Comparison of ENCODE assay signal across 16 cellular contexts in genomic region chr1:223289621-223290020, GRCh38.
DNase-seq lines count a peak whose midpoint lies in the region; ATAC-seq and TF ChIP-seq lines count a peak whose summit lies in the region.
"Had no signal": no experiment of that assay in that cellular context is flagged by ENCODE, and none has a peak within 500 bp of the region (broad histone marks: within the 10 kb centered on the region; RNA-seq: fewer than 3 reads in every experiment).

No MANE protein-coding gene starts in this region.

- no peak for TF ChIP-seq POLR2A in HCT116 (IDR thresholded peaks at IDR 0.05; ENCODE audit: borderline replicate concordance, extremely low read depth, insufficient read depth, insufficient read length)

- no peak for TF ChIP-seq RAD21 in HCT116 (IDR thresholded peaks at IDR 0.05; ENCODE audit: low read depth)

- H4K20me1 ChIP-seq in HCT116 (ENCODE audit: insufficient read depth) (no peaks in the 10 kb centered on the region), Loucy (ENCODE audit: insufficient read depth, low read length, poor library complexity, severe bottlenecking) (no peaks in the 10 kb centered on the region), mammary epithelial cell (ENCODE audit: insufficient read depth, low read length) (no peaks in the 10 kb centered on the region)

- H3K9ac ChIP-seq in HCT116 (ENCODE audit: low read length) (no peak overlapping the region), Loucy (ENCODE audit: low read depth, low read length, poor library complexity, severe bottlenecking) (no peak overlapping the region), mammary epithelial cell (ENCODE audit: insufficient read depth, low read length) (no peak overlapping the region)

- in situ Hi-C loops in mammary epithelial cell (cut with MboI; ENCODE audit: low sequenced_read_pairs in 2 of 2): no loop called here

- DNase-seq in HCT116 (ENCODE audit: low read depth, low spot score): no peak
- peak; percentile 27 for DNase-seq in mammary epithelial cell
- no peak for DNase-seq in left lobe of liver (ENCODE audit: low spot score)
- no peak for DNase-seq in psoas muscle
- no peak for DNase-seq in NOMO-1 treated with DMSO at 0.1 percent for 48 hours (lab: John Stamatoyannopoulos, UW; ENCODE audit: unreplicated experiment)
- no peak for DNase-seq in GM03348 (ENCODE audit: low spot score)
- DNase-seq: C1 segment of cervical spinal cord; Calu3; CD4-positive, alpha-beta T cell; DMS 273 treated with DMSO at 0.1 percent for 48 hours; DND-41; GDM1; H7 had no signal

- no peak overlapping the region for H2AFZ ChIP-seq in HCT116 (ENCODE audit: low read depth, low read length, poor library complexity, severe bottlenecking)
- H2AFZ ChIP-seq in Loucy (ENCODE audit: low read length): 0 out of 2 replicates have a peak overlapping the region, but pooled peaks have one; percentile 44
- H2AFZ ChIP-seq in mammary epithelial cell (ENCODE audit: low read depth, low read length): no peak overlapping the region
- H2AFZ ChIP-seq: GM23338 had no signal

- H3K9me2 ChIP-seq in HCT116 (ENCODE audit: insufficient read depth) (no peaks in the 10 kb centered on the region), Loucy (replicated peaks; ENCODE audit: low read depth, low read length) (no peaks in the 10 kb centered on the region)

- POLR2A ChIA-PET in HCT116 (lab: Charles Lee): no interaction called here

- H3K9me3 ChIP-seq in HCT116 (ENCODE audit: control insufficient read depth in 1 of 2, insufficient read depth in 1 of 2, low read depth in 1 of 2, low read length in 2 of 2): no peaks in the 10 kb centered on the region
- H3K9me3 ChIP-seq in Loucy (ENCODE audit: insufficient read depth, low read depth, low read length): no peaks in the 10 kb centered on the region
- H3K9me3 ChIP-seq in mammary epithelial cell (replicated peaks; ENCODE audit: insufficient read depth, low read length): no peaks in the 10 kb centered on the region
- no peaks in the 10 kb centered on the region for H3K9me3 ChIP-seq in psoas muscle

- H3K27me3 ChIP-seq in HCT116 (ENCODE audit: insufficient read depth, low read length): peaks cover 24% of the 10 kb centered on the region; the same call in 1 of the 2 replicates
- H3K27me3 ChIP-seq in Loucy (ENCODE audit: insufficient read depth, low read length, poor library complexity, severe bottlenecking): no peaks in the 10 kb centered on the region
- H3K27me3 ChIP-seq in mammary epithelial cell (ENCODE audit: insufficient read depth, low read length): no peaks in the 10 kb centered on the region
- H3K27me3 ChIP-seq in psoas muscle (ENCODE audit: insufficient read depth in 3 of 3, low read length in 2 of 3): peaks cover 0 to 4% (median 2%) of the 10 kb centered on the region in 3 donors

- H3F3A ChIP-seq in Loucy (ENCODE audit: low read depth): no peaks in the 10 kb centered on the region

- RAD21 ChIA-PET in HCT116 (lab: Charles Lee; ENCODE audit: low non-redundant PET in 1 of 2, low total read pairs in 2 of 2, uncharacterized antibody in 2 of 2, unreplicated experiment in 2 of 2): no interaction called here

- intact Hi-C loops in HCT116 (cut with micrococcal nuclease) (no loop called here), mammary epithelial cell (cut with micrococcal nuclease) (no loop called here), psoas muscle (cut with DNase I) (no loop called here)

- WGBS in mammary epithelial cell (ENCODE audit: low coverage, missing lambda C conversion rate): 92% methylated on average over 3 of the region's 3 CpGs
- 87 to 94% (median 87%) methylated on average over 3 of the region's 3 CpGs for WGBS in psoas muscle, 3 donors

- ATAC-seq in HCT116: no peak
- ATAC-seq in left lobe of liver: peak; percentile 61
- no peak for ATAC-seq in psoas muscle
- ATAC-seq in GM19351 (IDR thresholded peaks at IDR 0.05; ENCODE audit: unreplicated experiment): no peak
- ATAC-seq: GM23338 had no signal

- H3K79me2 ChIP-seq in HCT116 (ENCODE audit: insufficient read depth, low read length): no peaks in the 10 kb centered on the region
- no peaks in the 10 kb centered on the region for H3K79me2 ChIP-seq in Loucy (ENCODE audit: insufficient read depth, low read length)
- no peaks in the 10 kb centered on the region for H3K79me2 ChIP-seq in mammary epithelial cell (ENCODE audit: insufficient read depth, low read length)

- H3K4me1 ChIP-seq in HCT116 (ENCODE audit: control insufficient read depth in 1 of 2, insufficient read depth in 2 of 2, low read length in 2 of 2): no peaks in the 10 kb centered on the region
- H3K4me1 ChIP-seq in Loucy (ENCODE audit: insufficient read depth, low read length, poor library complexity, severe bottlenecking): peaks cover 10% of the 10 kb centered on the region
- no peaks in the 10 kb centered on the region for H3K4me1 ChIP-seq in mammary epithelial cell (ENCODE audit: insufficient read depth, low read length)
- H3K4me1 ChIP-seq in psoas muscle: no peaks in the 10 kb centered on the region

- dilution Hi-C loops in mammary epithelial cell (cut with HindIII; ENCODE audit: low sequenced_read_pairs): no loop called here

- H3K4me2 ChIP-seq in HCT116 (ENCODE audit: low read length) (no peak overlapping the region), Loucy (ENCODE audit: low read depth, low read length, poor library complexity, severe bottlenecking) (peak overlapping the region; percentile 41), mammary epithelial cell (ENCODE audit: insufficient read depth, low read depth, low read length) (no peak overlapping the region)
- H3K4me2 ChIP-seq: GM23338 had no signal

- no peak overlapping the region for H3K4me3 ChIP-seq in HCT116 (replicated peaks in 1 of 2; ENCODE audit: low read depth in 1 of 2, low read length in 2 of 2)
- H3K4me3 ChIP-seq in Loucy (ENCODE audit: low read length, poor library complexity, severe bottlenecking): no peak overlapping the region
- H3K4me3 ChIP-seq in mammary epithelial cell (replicated peaks in 1 of 3; ENCODE audit: insufficient read depth in 1 of 3, low read depth in 2 of 3, low read length in 3 of 3): no peak overlapping the region
- no peak overlapping the region for H3K4me3 ChIP-seq in psoas muscle
- H3K4me3 ChIP-seq: GM23338 had no signal

- CTCF ChIA-PET in HCT116 (lab: Charles Lee): no interaction called here
- CTCF ChIA-PET in mammary epithelial cell (lab: Charles Lee; ENCODE audit: low non-redundant PET): no interaction called here

- H3K27ac ChIP-seq in HCT116 (ENCODE audit: low read depth, low read length) (no peak overlapping the region), mammary epithelial cell (ENCODE audit: insufficient read depth, low read depth, low read length) (no peak overlapping the region), psoas muscle (no peak overlapping the region)

- TF ChIP-seq CTCF in HCT116 (IDR thresholded peaks at IDR 0.05 in 2 of 3, conservative IDR thresholded peaks at IDR 0.05 in 1 of 3; ENCODE audit: borderline replicate concordance in 1 of 3, insufficient read depth in 1 of 3, low read depth in 2 of 3, low read length in 2 of 3) (no peak), Loucy (conservative IDR thresholded peaks at IDR 0.05; ENCODE audit: low read length) (no peak), mammary epithelial cell (conservative IDR thresholded peaks at IDR 0.05 in 1 of 2, IDR thresholded peaks at IDR 0.05 in 1 of 2; ENCODE audit: extremely low read depth in 1 of 2, insufficient read depth in 1 of 2, low read depth in 1 of 2, low read length in 2 of 2) (no peak), psoas muscle (IDR thresholded peaks at IDR 0.05) (no peak)

- BruUV-seq in HCT116 (replicated peaks; lab: Mats Ljungman, UMichigan) (no TSS peak), mammary epithelial cell (replicated peaks; lab: Mats Ljungman, UMichigan) (no TSS peak)

- H3K36me3 ChIP-seq in HCT116 (ENCODE audit: control insufficient read depth in 1 of 2, insufficient read depth in 2 of 2, low read length in 2 of 2) (no peaks in the 10 kb centered on the region), Loucy (ENCODE audit: insufficient read depth, low read length) (no peaks in the 10 kb centered on the region), mammary epithelial cell (ENCODE audit: insufficient read depth, low read length) (no peaks in the 10 kb centered on the region), psoas muscle (ENCODE audit: insufficient read depth in 1 of 2, low read depth in 1 of 2) (no peaks in the 10 kb centered on the region)

TF ChIP-seq in HCT116, 20 proteins besides CTCF, POLR2A, EP300 and RAD21:
- TF ChIP-seq FOSL1 (IDR thresholded peaks at IDR 0.05; ENCODE audit: low read depth) (no peak), JUND (IDR thresholded peaks at IDR 0.05) (no peak), REST (IDR thresholded peaks at IDR 0.05; ENCODE audit: low read depth) (no peak), EZH2 (IDR thresholded peaks at IDR 0.05) (no peak), EGR1 (IDR thresholded peaks at IDR 0.05; ENCODE audit: low read depth) (no peak), CEBPB (IDR thresholded peaks at IDR 0.05; ENCODE audit: low read depth) (peak; percentile 33; the same call in 1 of the 2 replicates)
